ENCODE assay signal across 11 cellular contexts in the genomic region with DNA sequence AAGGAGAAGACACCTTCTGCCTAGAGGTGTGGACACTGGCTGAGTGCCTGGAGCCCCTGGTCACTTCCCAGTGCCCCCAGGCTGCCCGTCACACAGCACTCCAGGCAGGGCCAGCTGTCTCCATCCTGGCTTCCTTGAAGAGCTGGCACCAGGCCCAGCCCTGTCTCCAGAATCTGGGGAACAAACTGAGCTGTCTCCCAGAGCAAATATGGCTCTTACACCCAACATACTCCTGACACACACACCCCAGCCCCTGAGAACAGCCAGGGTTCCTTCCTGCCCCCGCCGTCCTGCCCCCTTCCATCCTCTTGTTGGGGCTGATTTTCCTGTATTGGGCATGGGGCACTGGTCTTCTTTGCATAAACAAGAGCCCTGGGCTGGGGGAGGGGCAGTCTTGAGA. TPM values are rescaled to one million over a fixed set of nuclear protein-coding genes. Genes with fewer than 3 reads are reported as not detected.
DNase-seq lines count a peak whose midpoint lies in the region; ATAC-seq, FAIRE-seq and TF ChIP-seq lines count a peak whose summit lies in the region.
"Had no signal": no experiment of that assay in that cellular context is flagged by ENCODE, and none has a peak within 500 bp of the region (broad histone marks: within the 10 kb centered on the region; RNA-seq: fewer than 3 reads in every experiment).

No MANE protein-coding gene starts in this region.

- TF ChIP-seq CTCF in BE2C (IDR thresholded peaks at IDR 0.05; ENCODE audit: low read depth, low read length): no peak
- no peak for TF ChIP-seq CTCF in bronchial epithelial cell (IDR thresholded peaks at IDR 0.05; ENCODE audit: insufficient read depth, low read length, severe bottlenecking)

- no peaks in the 10 kb centered on the region for H3K36me3 ChIP-seq in BE2C
- peaks cover 6% of the 10 kb centered on the region for H3K36me3 ChIP-seq in bronchial epithelial cell (ENCODE audit: control insufficient read depth, insufficient read depth, low read length)

- no peaks in the 10 kb centered on the region for H3K27me3 ChIP-seq in BE2C
- no peaks in the 10 kb centered on the region for H3K27me3 ChIP-seq in bronchial epithelial cell (ENCODE audit: control insufficient read depth, insufficient read depth, low read length)

- peak; percentile 71 for FAIRE-seq in HTR-8/SVneo (lab: Jason Lieb, UNC)
- FAIRE-seq in bronchial epithelial cell (lab: Jason Lieb, UNC): no peak

- no peaks in the 10 kb centered on the region for H3K9me3 ChIP-seq in BE2C

- peaks cover 44% of the 10 kb centered on the region for H3K4me1 ChIP-seq in BE2C

- DNase-seq in BE2C (peak; percentile 53), HTR-8/SVneo (ENCODE audit: insufficient read length, low spot score) (no peak), bronchial epithelial cell (ENCODE audit: low read depth) (peak; percentile 37), mucosa of gallbladder (ENCODE audit: low spot score) (peak; percentile 61), UCSD-AML1 (lab: John Stamatoyannopoulos, UW; ENCODE audit: unreplicated experiment) (no peak), SKM-1 (lab: John Stamatoyannopoulos, UW; ENCODE audit: unreplicated experiment) (no peak), SIG-M5 treated with dmso at 0.1 percent for 504 hours (lab: John Stamatoyannopoulos, UW; ENCODE audit: unreplicated experiment) (no peak)
- DNase-seq: activated CD4-positive, CD25-positive, alpha-beta regulatory T cell treated with anti-CD3 and anti-CD28 coated beads, Interleukin-2, amount 50 U/mL, for 72 hours; GDM1 had no signal

- ATAC-seq in GM18498 (IDR thresholded peaks at IDR 0.05; ENCODE audit: unreplicated experiment): no peak

- H3K4me3 ChIP-seq in BE2C (ENCODE audit: low read depth, low read length) (no peak overlapping the region), bronchial epithelial cell (ENCODE audit: low read depth, low read length) (no peak overlapping the region)

RNA-seq across cellular contexts. Expression of a gene that starts 9.1 kb away (rescaled TPM):
- polyA plus RNA-seq in BE2C (2012; ENCODE audit: insufficient read depth, insufficient read length, low read depth): 74.2 TPM
- 35.3 and 55.8 TPM in 2 replicates for total RNA-seq in bronchial epithelial cell
- total RNA-seq in mucosa of gallbladder: 568 TPM

RNA-seq across cellular contexts. Expression of a gene that starts 18.6 kb away (rescaled TPM):
- polyA plus RNA-seq in BE2C (2012; ENCODE audit: insufficient read depth, insufficient read length, low read depth): 191 TPM
- total RNA-seq in bronchial epithelial cell: 35.8 and 64.5 TPM in 2 replicates
- 43.7 TPM for total RNA-seq in mucosa of gallbladder

RNA-seq across cellular contexts. Expression of a gene that starts 20.4 kb away (rescaled TPM):
- polyA plus RNA-seq in BE2C (2012; ENCODE audit: insufficient read depth, insufficient read length, low read depth): 2.9 TPM
- total RNA-seq in bronchial epithelial cell: under 0.01 and 0.38 TPM in 2 replicates
- total RNA-seq in mucosa of gallbladder: 5.1 TPM
- total RNA-seq: neural crest cell had no signal

RNA-seq across cellular contexts. Expression of a gene that starts 44.8 kb away (rescaled TPM):
- not detected for polyA plus RNA-seq in BE2C (2012; ENCODE audit: insufficient read depth, insufficient read length, low read depth)
- total RNA-seq in bronchial epithelial cell (not detected in 2 replicates), mucosa of gallbladder (1.8 TPM)
- total RNA-seq: neural crest cell had no signal

Comparison
In these comparisons a context has a peak if more than half of its experiments do, and no peak if none do; other contexts are left out.
1. DNase-seq: peak in BE2C (single experiment), bronchial epithelial cell (single experiment) and mucosa of gallbladder (single experiment); none in HTR-8/SVneo (single experiment), UCSD-AML1 (single experiment), SKM-1 (single experiment) and SIG-M5 treated with dmso at 0.1 percent for 504 hours (single experiment).
2. RNA of a gene that starts 9.1 kb away (total RNA-seq): 568 TPM in mucosa of gallbladder (single experiment); 35.3 to 55.8 TPM in bronchial epithelial cell; every median in the first group is over 10 times any median in the second.